1 cellular context compared by ENCODE assay signal in genomic region chr6:43053545-43054205, GRCh38.
TF ChIP-seq lines count a peak whose summit lies in the region.

Gene CUL7, minus strand, starts transcription at chr6:43053851. Its CDS starts 1,063 bp downstream, at chr6:43052788.

TF ChIP-seq in K562, 482 proteins besides CTCF, POLR2A, EP300 and RAD21 (continued from another document and continues in another):
- TF ChIP-seq, protein P1, sequence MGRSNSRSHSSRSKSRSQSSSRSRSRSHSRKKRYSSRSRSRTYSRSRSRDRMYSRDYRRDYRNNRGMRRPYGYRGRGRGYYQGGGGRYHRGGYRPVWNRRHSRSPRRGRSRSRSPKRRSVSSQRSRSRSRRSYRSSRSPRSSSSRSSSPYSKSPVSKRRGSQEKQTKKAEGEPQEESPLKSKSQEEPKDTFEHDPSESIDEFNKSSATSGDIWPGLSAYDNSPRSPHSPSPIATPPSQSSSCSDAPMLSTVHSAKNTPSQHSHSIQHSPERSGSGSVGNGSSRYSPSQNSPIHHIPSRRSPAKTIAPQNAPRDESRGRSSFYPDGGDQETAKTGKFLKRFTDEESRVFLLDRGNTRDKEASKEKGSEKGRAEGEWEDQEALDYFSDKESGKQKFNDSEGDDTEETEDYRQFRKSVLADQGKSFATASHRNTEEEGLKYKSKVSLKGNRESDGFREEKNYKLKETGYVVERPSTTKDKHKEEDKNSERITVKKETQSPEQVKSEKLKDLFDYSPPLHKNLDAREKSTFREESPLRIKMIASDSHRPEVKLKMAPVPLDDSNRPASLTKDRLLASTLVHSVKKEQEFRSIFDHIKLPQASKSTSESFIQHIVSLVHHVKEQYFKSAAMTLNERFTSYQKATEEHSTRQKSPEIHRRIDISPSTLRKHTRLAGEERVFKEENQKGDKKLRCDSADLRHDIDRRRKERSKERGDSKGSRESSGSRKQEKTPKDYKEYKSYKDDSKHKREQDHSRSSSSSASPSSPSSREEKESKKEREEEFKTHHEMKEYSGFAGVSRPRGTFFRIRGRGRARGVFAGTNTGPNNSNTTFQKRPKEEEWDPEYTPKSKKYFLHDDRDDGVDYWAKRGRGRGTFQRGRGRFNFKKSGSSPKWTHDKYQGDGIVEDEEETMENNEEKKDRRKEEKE (IDR thresholded peaks at IDR 0.05; ENCODE audit: borderline replicate concordance in 1 of 2, control insufficient read depth in 1 of 2, low read depth in 2 of 2, low read length in 1 of 2), result peak in 1 of 2 experiments; percentile 28; a peak in 1 of 4 replicates
- TF ChIP-seq XRCC4 (IDR thresholded peaks at IDR 0.05; ENCODE audit: extremely low read depth, insufficient read depth, insufficient read length) (no peak), GTF3C2 (IDR thresholded peaks at IDR 0.05; ENCODE audit: borderline replicate concordance, extremely low read depth, insufficient read length) (no peak), BRD9 (IDR thresholded peaks at IDR 0.05; ENCODE audit: low read depth, partially characterized antibody) (peak; percentile 84), MECOM (CRISPR knock-in tag; IDR thresholded peaks at IDR 0.05) (no peak), ESRRB (CRISPR knock-in tag; IDR thresholded peaks at IDR 0.05; ENCODE audit: borderline replicate concordance) (peak; percentile 88; the same call in 1 of the 2 replicates), FOXK1 (CRISPR knock-in tag; IDR thresholded peaks at IDR 0.05; ENCODE audit: borderline replicate concordance) (peak; percentile 68; the same call in 1 of the 2 replicates), ZNF512 (tag; IDR thresholded peaks at IDR 0.05) (no peak), ZNF668 (CRISPR knock-in tag; IDR thresholded peaks at IDR 0.05) (0 out of 2 replicates have a peak, but pooled peaks have one; percentile 27), EHMT2 (IDR thresholded peaks at IDR 0.05) (no peak), MGA (IDR thresholded peaks at IDR 0.05) (no peak), SRSF7 (optimal IDR thresholded peaks at IDR 0.05; ENCODE audit: low read depth, low read length) (no peak), ZNF436 (CRISPR knock-in tag; IDR thresholded peaks at IDR 0.05) (peak; percentile 77), ZBTB12 (CRISPR knock-in tag; IDR thresholded peaks at IDR 0.05) (peak; percentile 28; the same call in 1 of the 2 replicates), NRF1 (conservative IDR thresholded peaks at IDR 0.05 in 1 of 2, IDR thresholded peaks at IDR 0.05 in 1 of 2) (peak; percentile 78 to 81), ZBED1 (IDR thresholded peaks at IDR 0.05) (no peak; the same call in 1 of the 2 replicates), HDAC2 (IDR thresholded peaks at IDR 0.05) (no peak; the same call in 1 of the 2 replicates), SMARCE1 (IDR thresholded peaks at IDR 0.05) (no peak; the same call in 1 of the 2 replicates)
- TF ChIP-seq, protein P2, sequence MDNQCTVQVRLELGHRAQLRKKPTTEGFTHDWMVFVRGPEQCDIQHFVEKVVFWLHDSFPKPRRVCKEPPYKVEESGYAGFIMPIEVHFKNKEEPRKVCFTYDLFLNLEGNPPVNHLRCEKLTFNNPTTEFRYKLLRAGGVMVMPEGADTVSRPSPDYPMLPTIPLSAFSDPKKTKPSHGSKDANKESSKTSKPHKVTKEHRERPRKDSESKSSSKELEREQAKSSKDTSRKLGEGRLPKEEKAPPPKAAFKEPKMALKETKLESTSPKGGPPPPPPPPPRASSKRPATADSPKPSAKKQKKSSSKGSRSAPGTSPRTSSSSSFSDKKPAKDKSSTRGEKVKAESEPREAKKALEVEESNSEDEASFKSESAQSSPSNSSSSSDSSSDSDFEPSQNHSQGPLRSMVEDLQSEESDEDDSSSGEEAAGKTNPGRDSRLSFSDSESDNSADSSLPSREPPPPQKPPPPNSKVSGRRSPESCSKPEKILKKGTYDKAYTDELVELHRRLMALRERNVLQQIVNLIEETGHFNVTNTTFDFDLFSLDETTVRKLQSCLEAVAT (IDR thresholded peaks at IDR 0.05), result peak; percentile 37 to 65; a peak in 2 of 4 replicates
- TF ChIP-seq, protein P3, sequence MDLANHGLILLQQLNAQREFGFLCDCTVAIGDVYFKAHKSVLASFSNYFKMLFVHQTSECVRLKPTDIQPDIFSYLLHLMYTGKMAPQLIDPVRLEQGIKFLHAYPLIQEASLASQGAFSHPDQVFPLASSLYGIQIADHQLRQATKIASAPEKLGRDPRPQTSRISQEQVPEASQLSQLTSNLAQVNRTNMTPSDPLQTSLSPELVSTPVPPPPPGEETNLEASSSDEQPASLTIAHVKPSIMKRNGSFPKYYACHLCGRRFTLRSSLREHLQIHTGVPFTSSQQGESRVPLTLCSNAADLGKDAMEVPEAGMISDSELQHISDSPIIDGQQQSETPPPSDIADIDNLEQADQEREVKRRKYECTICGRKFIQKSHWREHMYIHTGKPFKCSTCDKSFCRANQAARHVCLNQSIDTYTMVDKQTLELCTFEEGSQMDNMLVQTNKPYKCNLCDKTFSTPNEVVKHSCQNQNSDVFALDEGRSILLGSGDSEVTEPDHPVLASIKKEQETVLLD (IDR thresholded peaks at IDR 0.05), result peak; percentile 34; the same call in 1 of the 2 replicates
- TF ChIP-seq, protein P4, sequence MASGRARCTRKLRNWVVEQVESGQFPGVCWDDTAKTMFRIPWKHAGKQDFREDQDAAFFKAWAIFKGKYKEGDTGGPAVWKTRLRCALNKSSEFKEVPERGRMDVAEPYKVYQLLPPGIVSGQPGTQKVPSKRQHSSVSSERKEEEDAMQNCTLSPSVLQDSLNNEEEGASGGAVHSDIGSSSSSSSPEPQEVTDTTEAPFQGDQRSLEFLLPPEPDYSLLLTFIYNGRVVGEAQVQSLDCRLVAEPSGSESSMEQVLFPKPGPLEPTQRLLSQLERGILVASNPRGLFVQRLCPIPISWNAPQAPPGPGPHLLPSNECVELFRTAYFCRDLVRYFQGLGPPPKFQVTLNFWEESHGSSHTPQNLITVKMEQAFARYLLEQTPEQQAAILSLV (tag; IDR thresholded peaks at IDR 0.05), result no peak
- TF ChIP-seq, protein P5, sequence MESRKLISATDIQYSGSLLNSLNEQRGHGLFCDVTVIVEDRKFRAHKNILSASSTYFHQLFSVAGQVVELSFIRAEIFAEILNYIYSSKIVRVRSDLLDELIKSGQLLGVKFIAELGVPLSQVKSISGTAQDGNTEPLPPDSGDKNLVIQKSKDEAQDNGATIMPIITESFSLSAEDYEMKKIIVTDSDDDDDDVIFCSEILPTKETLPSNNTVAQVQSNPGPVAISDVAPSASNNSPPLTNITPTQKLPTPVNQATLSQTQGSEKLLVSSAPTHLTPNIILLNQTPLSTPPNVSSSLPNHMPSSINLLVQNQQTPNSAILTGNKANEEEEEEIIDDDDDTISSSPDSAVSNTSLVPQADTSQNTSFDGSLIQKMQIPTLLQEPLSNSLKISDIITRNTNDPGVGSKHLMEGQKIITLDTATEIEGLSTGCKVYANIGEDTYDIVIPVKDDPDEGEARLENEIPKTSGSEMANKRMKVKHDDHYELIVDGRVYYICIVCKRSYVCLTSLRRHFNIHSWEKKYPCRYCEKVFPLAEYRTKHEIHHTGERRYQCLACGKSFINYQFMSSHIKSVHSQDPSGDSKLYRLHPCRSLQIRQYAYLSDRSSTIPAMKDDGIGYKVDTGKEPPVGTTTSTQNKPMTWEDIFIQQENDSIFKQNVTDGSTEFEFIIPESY (CRISPR knock-in tag; IDR thresholded peaks at IDR 0.05), result no peak
